1 cellular context compared by ENCODE assay signal in the genomic region with DNA sequence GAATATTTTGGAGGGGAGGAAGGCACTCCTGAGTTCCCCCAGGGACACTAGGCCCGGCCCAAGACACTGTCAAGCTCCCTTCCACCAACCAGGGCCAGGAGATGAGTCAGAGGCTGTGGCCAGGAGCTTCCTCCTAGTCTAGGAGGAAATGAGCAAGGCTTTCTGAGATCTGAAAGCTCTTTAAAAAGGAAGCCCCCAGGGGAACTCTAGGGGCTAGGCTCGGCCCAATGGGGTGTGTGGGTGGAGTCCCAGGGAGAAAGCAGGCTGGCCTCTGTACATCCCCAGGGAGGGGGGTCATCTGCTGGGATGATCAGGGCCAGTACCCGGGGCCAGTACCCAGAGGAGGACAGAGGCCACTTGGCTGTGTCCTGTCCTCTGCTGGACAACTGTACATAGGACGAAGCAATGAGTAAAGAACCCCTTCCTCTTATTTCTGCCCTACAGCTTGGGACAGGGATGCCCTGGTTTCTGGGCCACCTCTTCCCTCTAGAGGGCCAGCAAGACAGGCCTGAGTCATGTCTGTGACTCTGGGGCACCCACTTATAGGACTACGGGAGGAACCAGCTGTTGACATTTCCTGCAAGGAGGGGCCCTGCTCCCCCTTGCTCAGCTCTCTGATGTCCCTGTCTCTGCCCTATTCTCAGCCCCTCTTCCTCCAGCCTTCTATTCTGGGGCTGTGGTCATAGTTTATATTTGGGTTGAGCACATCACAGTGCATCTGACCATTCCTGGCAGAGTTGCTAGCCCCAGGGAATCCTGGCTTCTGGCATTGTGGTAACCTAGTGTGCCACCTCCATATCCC.
TF ChIP-seq lines count a peak whose summit lies in the region.

No MANE protein-coding gene starts in this region.

TF ChIP-seq in SK-N-SH, 30 proteins besides CTCF, POLR2A, EP300 and RAD21 (continued from another document):
- TF ChIP-seq ZBTB33 (IDR thresholded peaks at IDR 0.05; ENCODE audit: borderline replicate concordance, low read depth) (no peak), SIN3A (IDR thresholded peaks at IDR 0.05; ENCODE audit: borderline replicate concordance, low read depth, low read length) (no peak)
